Comparison of ENCODE assay signal across 1 cellular context in the genomic region with DNA sequence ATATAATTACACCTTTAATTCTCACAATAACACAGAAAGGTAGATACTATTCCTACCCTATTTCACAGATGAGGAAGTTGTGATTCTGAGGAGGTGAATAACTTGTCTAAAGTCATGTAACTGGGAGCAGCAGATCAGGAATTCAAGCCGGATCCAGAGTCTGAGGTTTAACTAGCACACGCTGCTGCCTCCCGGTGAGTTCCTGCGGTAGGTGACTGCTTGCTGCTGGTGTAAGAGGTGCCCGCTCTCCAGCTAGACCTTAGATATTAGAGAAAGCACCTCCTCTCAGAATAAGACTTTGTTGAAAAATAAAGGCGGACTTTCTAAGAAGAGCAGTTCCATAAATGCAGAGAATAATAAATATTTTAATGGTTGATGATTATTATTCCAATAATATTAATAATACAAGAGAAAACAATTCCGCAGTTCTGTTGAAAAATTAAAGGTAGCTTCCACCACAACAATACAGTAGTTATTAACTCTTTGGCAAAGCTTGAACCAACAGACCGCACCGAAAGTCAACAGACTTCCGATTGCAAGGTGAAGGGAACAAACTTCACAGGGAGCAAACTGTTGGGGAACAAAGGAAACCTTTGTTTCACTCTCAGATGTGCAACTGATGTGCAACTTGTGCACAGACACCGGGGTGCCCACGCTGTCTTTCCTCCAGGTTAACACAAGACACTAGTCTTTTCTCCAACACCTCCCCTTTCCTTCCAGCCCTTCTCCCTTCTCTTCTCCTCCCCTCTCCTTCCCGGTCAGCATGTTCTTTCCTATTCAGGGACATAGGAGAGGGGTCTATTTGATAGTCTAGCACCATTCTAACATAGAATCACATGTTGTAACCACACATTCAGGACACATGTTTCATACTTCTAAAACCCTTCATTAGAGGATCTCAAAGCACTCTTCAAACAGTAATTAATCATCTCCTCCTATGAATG.
TF ChIP-seq lines count a peak whose summit lies in the region.

No MANE protein-coding gene starts in this region.

TF ChIP-seq in SK-N-SH, 30 proteins besides CTCF, POLR2A, EP300 and RAD21 (continued from another document):
- TF ChIP-seq, protein P1, sequence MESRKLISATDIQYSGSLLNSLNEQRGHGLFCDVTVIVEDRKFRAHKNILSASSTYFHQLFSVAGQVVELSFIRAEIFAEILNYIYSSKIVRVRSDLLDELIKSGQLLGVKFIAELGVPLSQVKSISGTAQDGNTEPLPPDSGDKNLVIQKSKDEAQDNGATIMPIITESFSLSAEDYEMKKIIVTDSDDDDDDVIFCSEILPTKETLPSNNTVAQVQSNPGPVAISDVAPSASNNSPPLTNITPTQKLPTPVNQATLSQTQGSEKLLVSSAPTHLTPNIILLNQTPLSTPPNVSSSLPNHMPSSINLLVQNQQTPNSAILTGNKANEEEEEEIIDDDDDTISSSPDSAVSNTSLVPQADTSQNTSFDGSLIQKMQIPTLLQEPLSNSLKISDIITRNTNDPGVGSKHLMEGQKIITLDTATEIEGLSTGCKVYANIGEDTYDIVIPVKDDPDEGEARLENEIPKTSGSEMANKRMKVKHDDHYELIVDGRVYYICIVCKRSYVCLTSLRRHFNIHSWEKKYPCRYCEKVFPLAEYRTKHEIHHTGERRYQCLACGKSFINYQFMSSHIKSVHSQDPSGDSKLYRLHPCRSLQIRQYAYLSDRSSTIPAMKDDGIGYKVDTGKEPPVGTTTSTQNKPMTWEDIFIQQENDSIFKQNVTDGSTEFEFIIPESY (IDR thresholded peaks at IDR 0.05; ENCODE audit: borderline replicate concordance, low read depth), result no peak
- TF ChIP-seq FOSL2 (IDR thresholded peaks at IDR 0.05; ENCODE audit: borderline replicate concordance, low read depth) (no peak), NFIC (IDR thresholded peaks at IDR 0.05; ENCODE audit: borderline replicate concordance) (no peak), RCOR1 (IDR thresholded peaks at IDR 0.05; ENCODE audit: low read length) (no peak), SIN3A (IDR thresholded peaks at IDR 0.05; ENCODE audit: borderline replicate concordance, low read depth, low read length) (no peak)
- TF ChIP-seq, protein P2, sequence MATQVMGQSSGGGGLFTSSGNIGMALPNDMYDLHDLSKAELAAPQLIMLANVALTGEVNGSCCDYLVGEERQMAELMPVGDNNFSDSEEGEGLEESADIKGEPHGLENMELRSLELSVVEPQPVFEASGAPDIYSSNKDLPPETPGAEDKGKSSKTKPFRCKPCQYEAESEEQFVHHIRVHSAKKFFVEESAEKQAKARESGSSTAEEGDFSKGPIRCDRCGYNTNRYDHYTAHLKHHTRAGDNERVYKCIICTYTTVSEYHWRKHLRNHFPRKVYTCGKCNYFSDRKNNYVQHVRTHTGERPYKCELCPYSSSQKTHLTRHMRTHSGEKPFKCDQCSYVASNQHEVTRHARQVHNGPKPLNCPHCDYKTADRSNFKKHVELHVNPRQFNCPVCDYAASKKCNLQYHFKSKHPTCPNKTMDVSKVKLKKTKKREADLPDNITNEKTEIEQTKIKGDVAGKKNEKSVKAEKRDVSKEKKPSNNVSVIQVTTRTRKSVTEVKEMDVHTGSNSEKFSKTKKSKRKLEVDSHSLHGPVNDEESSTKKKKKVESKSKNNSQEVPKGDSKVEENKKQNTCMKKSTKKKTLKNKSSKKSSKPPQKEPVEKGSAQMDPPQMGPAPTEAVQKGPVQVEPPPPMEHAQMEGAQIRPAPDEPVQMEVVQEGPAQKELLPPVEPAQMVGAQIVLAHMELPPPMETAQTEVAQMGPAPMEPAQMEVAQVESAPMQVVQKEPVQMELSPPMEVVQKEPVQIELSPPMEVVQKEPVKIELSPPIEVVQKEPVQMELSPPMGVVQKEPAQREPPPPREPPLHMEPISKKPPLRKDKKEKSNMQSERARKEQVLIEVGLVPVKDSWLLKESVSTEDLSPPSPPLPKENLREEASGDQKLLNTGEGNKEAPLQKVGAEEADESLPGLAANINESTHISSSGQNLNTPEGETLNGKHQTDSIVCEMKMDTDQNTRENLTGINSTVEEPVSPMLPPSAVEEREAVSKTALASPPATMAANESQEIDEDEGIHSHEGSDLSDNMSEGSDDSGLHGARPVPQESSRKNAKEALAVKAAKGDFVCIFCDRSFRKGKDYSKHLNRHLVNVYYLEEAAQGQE (IDR thresholded peaks at IDR 0.05; ENCODE audit: low read depth, low read length), result no peak
